ENCODE assay signal across 19 cellular contexts in the genomic region with DNA sequence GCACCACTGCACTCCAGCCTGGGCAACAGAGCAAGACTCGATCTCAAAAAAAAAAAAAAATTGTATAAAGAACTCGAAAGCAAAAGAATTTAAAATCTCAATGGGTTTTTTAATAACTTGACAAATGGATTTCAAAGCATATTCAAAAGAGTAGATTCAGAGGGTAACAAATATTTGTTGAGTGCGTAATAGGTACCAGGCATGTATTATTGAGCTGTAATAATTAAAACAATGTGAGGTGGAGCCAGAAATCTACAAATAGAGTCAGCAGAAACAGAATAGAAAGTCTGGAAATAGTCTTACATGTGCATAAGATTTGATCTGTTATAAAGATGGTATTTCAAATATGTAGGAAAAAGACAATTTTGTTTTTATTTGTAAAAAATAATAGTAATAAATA. TPM values are rescaled to one million over a fixed set of nuclear protein-coding genes. Genes with fewer than 3 reads are reported as not detected.
DNase-seq lines count a peak whose midpoint lies in the region; ATAC-seq and TF ChIP-seq lines count a peak whose summit lies in the region.
"Had no signal": no experiment of that assay in that cellular context is flagged by ENCODE, and none has a peak within 500 bp of the region (broad histone marks: within the 10 kb centered on the region; RNA-seq: fewer than 3 reads in every experiment).

No MANE protein-coding gene starts in this region.

- H3K4me3 ChIP-seq in GM23248 (no peak overlapping the region), fibroblast of mammary gland (ENCODE audit: control insufficient read depth, low read depth, low read length) (no peak overlapping the region), heart left ventricle (no peak overlapping the region), GM23338 (no peak overlapping the region)
- H3K4me3 ChIP-seq: BLaER1 had no signal

- no peaks in the 10 kb centered on the region for H3K27me3 ChIP-seq in GM23248 (replicated peaks; ENCODE audit: insufficient read depth)
- H3K27me3 ChIP-seq in heart left ventricle = peaks cover 0 to 3% (median 0%) of the 10 kb centered on the region in 9 donors
- no peaks in the 10 kb centered on the region for H3K27me3 ChIP-seq in GM23338 (ENCODE audit: insufficient read depth)
- H3K27me3 ChIP-seq: BLaER1 had no signal

- H3K36me3 ChIP-seq in GM23248 (ENCODE audit: low read depth) = no peaks in the 10 kb centered on the region
- H3K36me3 ChIP-seq in heart left ventricle = no peaks in the 10 kb centered on the region
- H3K36me3 ChIP-seq in GM23338 (ENCODE audit: insufficient read depth) = no peaks in the 10 kb centered on the region
- H3K36me3 ChIP-seq: BLaER1 had no signal

- peak overlapping the region; percentile 21 for H3K4me2 ChIP-seq in GM23248 (ENCODE audit: unreplicated experiment)
- no peak overlapping the region for H3K4me2 ChIP-seq in GM23338
- H3K4me2 ChIP-seq: BLaER1 had no signal

- DNase-seq in AG08395 (ENCODE audit: low spot score) (peak; percentile 52), AG20443 (ENCODE audit: low spot score) (peak; percentile 52), GM23248 (peak; percentile 66), fibroblast of mammary gland (ENCODE audit: low read depth) (peak; percentile 20), heart left ventricle (no peak), GM23338 (ENCODE audit: low spot score) (no peak), NCI-H524 treated with DMSO at 0.1 percent for 48 hours (lab: John Stamatoyannopoulos, UW) (no peak)
- DNase-seq: Caco-2; CD4-positive, CD25-positive, alpha-beta regulatory T cell; CD8-positive, alpha-beta T cell; DMS153; DND-41; EL; GDM1; H7; HCEC 1CT had no signal

- no peaks in the 10 kb centered on the region for H3F3A ChIP-seq in GM23248 (ENCODE audit: insufficient read depth)
- no peaks in the 10 kb centered on the region for H3F3A ChIP-seq in GM23338 (replicated peaks; ENCODE audit: low read depth)

- no peak overlapping the region for H3K4me3 Mint-ChIP-seq in GM23338
- H3K4me3 Mint-ChIP-seq: B cell; CD4-positive, CD25-positive, alpha-beta regulatory T cell; CD8-positive, alpha-beta T cell had no signal

- 2 to 4% methylated on average over 3 of the region's 3 CpGs for WGBS in GM23248 (ENCODE audit: low coverage in 1 of 2, low lambda C conversion rate in 2 of 2, missing lambda C conversion rate in 2 of 2), 2 experiments
- 92 to 98% (median 94%) methylated on average over 3 of the region's 3 CpGs for WGBS in heart left ventricle, 4 donors

- peaks cover 10% of the 10 kb centered on the region; the same call in 2 of the 3 replicates for H3K4me1 Mint-ChIP-seq in GM23338
- H3K4me1 Mint-ChIP-seq: B cell; CD4-positive, CD25-positive, alpha-beta regulatory T cell had no signal

- TF ChIP-seq CTCF in fibroblast of mammary gland (conservative IDR thresholded peaks at IDR 0.05; ENCODE audit: control insufficient read depth, insufficient read depth, low read depth, low read length) (no peak), heart left ventricle (IDR thresholded peaks at IDR 0.05) (no peak), GM23338 (conservative IDR thresholded peaks at IDR 0.05; ENCODE audit: low read depth in 2 of 2) (no peak)

- in situ Hi-C loops in GM23248 (cut with MboI) = no loop called here

- TF ChIP-seq POLR2A in heart left ventricle (IDR thresholded peaks at IDR 0.05) = no peak

- H3K9me2 ChIP-seq in GM23248 (ENCODE audit: insufficient read depth) = no peaks in the 10 kb centered on the region
- no peaks in the 10 kb centered on the region for H3K9me2 ChIP-seq in GM23338 (ENCODE audit: insufficient read depth)

- H3K79me2 ChIP-seq in GM23248 (ENCODE audit: insufficient read depth) (no peaks in the 10 kb centered on the region), GM23338 (replicated peaks; ENCODE audit: insufficient read depth) (no peaks in the 10 kb centered on the region)

- H3K9ac ChIP-seq in GM23248 = no peak overlapping the region
- H3K9ac ChIP-seq: BLaER1 had no signal

- H3K27me3 Mint-ChIP-seq in GM23338 (ENCODE audit: insufficient read depth, low read depth, poor library complexity) = peaks cover 12% of the 10 kb centered on the region

- H3K4me1 ChIP-seq in GM23248 (ENCODE audit: insufficient read depth) (peaks cover 24% of the 10 kb centered on the region), heart left ventricle (peaks cover 0 to 7% (median 0%) of the 10 kb centered on the region in 12 donors), GM23338 (ENCODE audit: insufficient read depth) (no peaks in the 10 kb centered on the region)
- H3K4me1 ChIP-seq: BLaER1, Caco-2 had no signal

- H3K27ac Mint-ChIP-seq in GM23338 = no peak overlapping the region
- H3K27ac Mint-ChIP-seq: B cell; CD4-positive, CD25-positive, alpha-beta regulatory T cell; CD8-positive, alpha-beta T cell had no signal

- no peak overlapping the region for H2AFZ ChIP-seq in GM23248
- no peak overlapping the region for H2AFZ ChIP-seq in GM23338

- H3K36me3 Mint-ChIP-seq in GM23338 (ENCODE audit: low read depth) = no peaks in the 10 kb centered on the region
- H3K36me3 Mint-ChIP-seq: CD4-positive, CD25-positive, alpha-beta regulatory T cell; CD8-positive, alpha-beta T cell had no signal

- no peaks in the 10 kb centered on the region for H3K9me3 ChIP-seq in GM23248 (ENCODE audit: low read depth)
- no peaks in the 10 kb centered on the region for H3K9me3 ChIP-seq in heart left ventricle
- H3K9me3 ChIP-seq: BLaER1, Caco-2 had no signal

- ATAC-seq in heart left ventricle (no peak), GM23338 (no peak)
- ATAC-seq: CD8-positive, alpha-beta T cell had no signal

- no peaks in the 10 kb centered on the region for H3K9me3 Mint-ChIP-seq in GM23338
- H3K9me3 Mint-ChIP-seq: CD4-positive, CD25-positive, alpha-beta regulatory T cell; CD8-positive, alpha-beta T cell had no signal

- H3K27ac ChIP-seq in GM23248 = no peak overlapping the region
- H3K27ac ChIP-seq in heart left ventricle = no peak overlapping the region
- H3K27ac ChIP-seq in GM23338 (ENCODE audit: low read depth) = no peak overlapping the region
- H3K27ac ChIP-seq: BLaER1, C4-2B had no signal

- intact Hi-C loops in heart left ventricle (cut with DNase I) = no loop called here

- H4K20me1 ChIP-seq in GM23248 (ENCODE audit: insufficient read depth) = no peaks in the 10 kb centered on the region
- no peaks in the 10 kb centered on the region for H4K20me1 ChIP-seq in GM23338 (replicated peaks; ENCODE audit: insufficient read depth)
- H4K20me1 ChIP-seq: BLaER1 had no signal

TF ChIP-seq in GM23338, 12 proteins besides CTCF, POLR2A, EP300 and RAD21 (continues in another document):
- TF ChIP-seq, protein P1, sequence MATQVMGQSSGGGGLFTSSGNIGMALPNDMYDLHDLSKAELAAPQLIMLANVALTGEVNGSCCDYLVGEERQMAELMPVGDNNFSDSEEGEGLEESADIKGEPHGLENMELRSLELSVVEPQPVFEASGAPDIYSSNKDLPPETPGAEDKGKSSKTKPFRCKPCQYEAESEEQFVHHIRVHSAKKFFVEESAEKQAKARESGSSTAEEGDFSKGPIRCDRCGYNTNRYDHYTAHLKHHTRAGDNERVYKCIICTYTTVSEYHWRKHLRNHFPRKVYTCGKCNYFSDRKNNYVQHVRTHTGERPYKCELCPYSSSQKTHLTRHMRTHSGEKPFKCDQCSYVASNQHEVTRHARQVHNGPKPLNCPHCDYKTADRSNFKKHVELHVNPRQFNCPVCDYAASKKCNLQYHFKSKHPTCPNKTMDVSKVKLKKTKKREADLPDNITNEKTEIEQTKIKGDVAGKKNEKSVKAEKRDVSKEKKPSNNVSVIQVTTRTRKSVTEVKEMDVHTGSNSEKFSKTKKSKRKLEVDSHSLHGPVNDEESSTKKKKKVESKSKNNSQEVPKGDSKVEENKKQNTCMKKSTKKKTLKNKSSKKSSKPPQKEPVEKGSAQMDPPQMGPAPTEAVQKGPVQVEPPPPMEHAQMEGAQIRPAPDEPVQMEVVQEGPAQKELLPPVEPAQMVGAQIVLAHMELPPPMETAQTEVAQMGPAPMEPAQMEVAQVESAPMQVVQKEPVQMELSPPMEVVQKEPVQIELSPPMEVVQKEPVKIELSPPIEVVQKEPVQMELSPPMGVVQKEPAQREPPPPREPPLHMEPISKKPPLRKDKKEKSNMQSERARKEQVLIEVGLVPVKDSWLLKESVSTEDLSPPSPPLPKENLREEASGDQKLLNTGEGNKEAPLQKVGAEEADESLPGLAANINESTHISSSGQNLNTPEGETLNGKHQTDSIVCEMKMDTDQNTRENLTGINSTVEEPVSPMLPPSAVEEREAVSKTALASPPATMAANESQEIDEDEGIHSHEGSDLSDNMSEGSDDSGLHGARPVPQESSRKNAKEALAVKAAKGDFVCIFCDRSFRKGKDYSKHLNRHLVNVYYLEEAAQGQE (IDR thresholded peaks at IDR 0.05; ENCODE audit: unreplicated experiment) = no peak
- TF ChIP-seq EZH2phosphoT487 (IDR thresholded peaks at IDR 0.05; ENCODE audit: unreplicated experiment) = no peak

RNA-seq across cellular contexts. Expression of a gene that starts 19.1 kb away (rescaled TPM):
- total RNA-seq in GM23248 (2014; rRNA removed; shearing (Covaris generic)) = 71.9 and 76.6 TPM in 2 replicates
- polyA plus RNA-seq in GM23248 (2016; fragmentation: Nextera tagmentation; extraction: Ambion mirVana) = 34.4 and 35.0 TPM in 2 replicates
- 10 to 100 TPM; 18.6 to 43.7 (median 24.8) TPM for total RNA-seq in heart left ventricle
- 10 to 100 TPM; 10.7 to 50.7 TPM for polyA plus RNA-seq in heart left ventricle
- total RNA-seq in GM23338 (2014; rRNA removed; shearing (Covaris generic)) = 15.7 and 16.6 TPM in 2 replicates
- polyA plus RNA-seq in GM23338 (2016; fragmentation: Nextera tagmentation; extraction: Ambion mirVana) = 4.3 and 4.4 TPM in 2 replicates

Comparison
In these comparisons a context has a peak if more than half of its experiments do, and no peak if none do; other contexts are left out.
1. DNase-seq: peak in AG08395 (single experiment), AG20443 (single experiment), GM23248 (single experiment) and fibroblast of mammary gland (single experiment); none in heart left ventricle (0 of 5), GM23338 (single experiment) and NCI-H524 treated with DMSO at 0.1 percent for 48 hours (single experiment).